In genomic region chr12:92030618-92031017, GRCh38 we compare ENCODE assay signal across 8 cellular contexts.
A peak's percentile ranks its signal among the peaks of the same experiment; 100 is the strongest.
DNase-seq lines count a peak whose midpoint lies in the region; ATAC-seq, FAIRE-seq and TF ChIP-seq lines count a peak whose summit lies in the region.

No MANE protein-coding gene starts in this region.

- no peaks in the 10 kb centered on the region for H3K9me1 ChIP-seq in endothelial cell of umbilical vein (replicated peaks; ENCODE audit: control insufficient read depth, extremely low read depth, insufficient read depth, low read length)

- FAIRE-seq in endothelial cell of umbilical vein (lab: Jason Lieb, UNC) (peak; percentile 42), small intestine (lab: Jason Lieb, UNC) (no peak)

- H3K9me3 ChIP-seq in endothelial cell of umbilical vein (replicated peaks; ENCODE audit: control insufficient read depth, insufficient read depth, low read length): no peaks in the 10 kb centered on the region
- no peaks in the 10 kb centered on the region for H3K9me3 ChIP-seq in small intestine (ENCODE audit: control insufficient read depth, low read depth)

- H3K9me3 Mint-ChIP-seq in Calu3 (ENCODE audit: low read depth, unreplicated experiment): peaks cover 6% of the 10 kb centered on the region

- H3K4me1 Mint-ChIP-seq in Calu3 (ENCODE audit: low read depth, unreplicated experiment): peaks cover 25% of the 10 kb centered on the region

- H3K27me3 ChIP-seq in endothelial cell of umbilical vein (ENCODE audit: control insufficient read depth in 2 of 2, insufficient read depth in 2 of 2, low read length in 2 of 2) (no peaks in the 10 kb centered on the region), small intestine (ENCODE audit: control insufficient read depth in 2 of 2, insufficient read depth in 2 of 2, low read length in 2 of 2) (no peaks in the 10 kb centered on the region)

- no peak overlapping the region for H3K4me3 Mint-ChIP-seq in Calu3 (ENCODE audit: low read depth, unreplicated experiment)

- 20 to 29% (median 23%) methylated on average over 3 of the region's 3 CpGs for WGBS in small intestine, 3 donors

- H3K36me3 ChIP-seq in endothelial cell of umbilical vein (ENCODE audit: control insufficient read depth in 2 of 2, extremely low read depth in 1 of 2, insufficient read depth in 2 of 2, low read length in 2 of 2) (no peaks in the 10 kb centered on the region), small intestine (ENCODE audit: control insufficient read depth in 2 of 2, insufficient read depth in 2 of 2, low read length in 2 of 2) (no peaks in the 10 kb centered on the region)

- H4K20me1 ChIP-seq in endothelial cell of umbilical vein (replicated peaks; ENCODE audit: control insufficient read depth, extremely low read depth, insufficient read depth, low read length): no peaks in the 10 kb centered on the region

- DNase-seq in activated CD4-positive, alpha-beta T cell treated with anti-CD3 and anti-CD28 coated beads for 1 hour: peak; percentile 24
- DNase-seq in endothelial cell of umbilical vein (ENCODE audit: low read depth, low spot score): peak; percentile 40
- peak; percentile 77 for DNase-seq in small intestine
- DNase-seq in NK-92 treated with Interleukin-12 subunit alpha and Interleukin-12 subunit beta, amount 100 ng/mL, for 24 hours (lab: John Stamatoyannopoulos, UW): no peak
- no peak for DNase-seq in Calu3
- DNase-seq in NCI-H1417 treated with DMSO at 0.1 percent for 48 hours (lab: John Stamatoyannopoulos, UW): no peak

- POLR2A ChIA-PET in endothelial cell of umbilical vein (lab: Charles Lee): interaction anchor here (1.2 kb wide), 1 partner anchor 116 kb away, joined by 3 read pairs; no protein-coding TSS in a partner anchor

- no peak overlapping the region for H3K27ac Mint-ChIP-seq in Calu3 (ENCODE audit: unreplicated experiment)

- dilution Hi-C loops in endothelial cell of umbilical vein (cut with MboI; ENCODE audit: extremely low pct_ligation_motif_present, low sequenced_read_pairs): no loop called here

- BruUV-seq in endothelial cell of umbilical vein (replicated peaks; lab: Mats Ljungman, UMichigan) (no TSS peak), Calu3 (replicated peaks; lab: Mats Ljungman, UMichigan) (no TSS peak)

- peaks cover 14% of the 10 kb centered on the region for H3K4me1 ChIP-seq in endothelial cell of umbilical vein (ENCODE audit: control insufficient read depth, extremely low read depth, insufficient read depth, low read length)
- peaks cover 2 to 6% of the 10 kb centered on the region in 2 donors for H3K4me1 ChIP-seq in small intestine (ENCODE audit: control insufficient read depth in 2 of 2, insufficient read depth in 1 of 2, low read depth in 1 of 2, low read length in 1 of 2)

- H3K4me2 ChIP-seq in endothelial cell of umbilical vein (ENCODE audit: insufficient read depth, low read length): no peak overlapping the region

- no peak overlapping the region for H3K9ac ChIP-seq in endothelial cell of umbilical vein (replicated peaks; ENCODE audit: extremely low read depth, insufficient read depth, low read length)

- no peak for TF ChIP-seq CTCF in endothelial cell of umbilical vein (IDR thresholded peaks at IDR 0.05; ENCODE audit: extremely low read depth in 1 of 2, insufficient read depth in 1 of 2, low read depth in 1 of 2, low read length in 2 of 2)
- TF ChIP-seq CTCF in Calu3 (IDR thresholded peaks at IDR 0.05; ENCODE audit: unreplicated experiment): no peak

- no peak for TF ChIP-seq POLR2A in endothelial cell of umbilical vein (IDR thresholded peaks at IDR 0.05; ENCODE audit: low read depth, low read length)

- no peaks in the 10 kb centered on the region for H3K36me3 Mint-ChIP-seq in Calu3 (ENCODE audit: insufficient read depth, unreplicated experiment)

- no peaks in the 10 kb centered on the region for H3K27me3 Mint-ChIP-seq in Calu3 (ENCODE audit: unreplicated experiment)

- H3K79me2 ChIP-seq in endothelial cell of umbilical vein (ENCODE audit: control insufficient read depth, insufficient read depth, low read length): no peaks in the 10 kb centered on the region

- no peak overlapping the region for H3K4me3 ChIP-seq in endothelial cell of umbilical vein (replicated peaks in 1 of 3; ENCODE audit: insufficient read depth in 1 of 3, low read depth in 1 of 3, low read length in 3 of 3)
- H3K4me3 ChIP-seq in small intestine (ENCODE audit: low read depth in 1 of 2, low read length in 2 of 2): no peak overlapping the region

- intact Hi-C loops in endothelial cell of umbilical vein (cut with micrococcal nuclease): no loop called here
- intact Hi-C loops in Calu3 (cut with micrococcal nuclease; ENCODE audit: unreplicated experiment): no loop called here

- ATAC-seq in GM18873 (IDR thresholded peaks at IDR 0.05; ENCODE audit: low FRiP score, unreplicated experiment) (peak; percentile 58), HG02981 (IDR thresholded peaks at IDR 0.05; ENCODE audit: unreplicated experiment) (peak; percentile 61)

- no peak overlapping the region for H2AFZ ChIP-seq in endothelial cell of umbilical vein (ENCODE audit: low read depth, low read length)

- CTCF ChIA-PET in endothelial cell of umbilical vein (lab: Charles Lee) (interaction anchor here (0.8 to 3.4 kb wide), 10 partner anchors 10 to 649 kb away, joined by 3 to 11 read pairs (median 6); no protein-coding TSS in a partner anchor), Calu3 (lab: Charles Lee) (no interaction called here)

- H3K27ac ChIP-seq in endothelial cell of umbilical vein (ENCODE audit: insufficient read depth, low read depth, low read length) (no peak overlapping the region), small intestine (ENCODE audit: low read depth in 1 of 2, low read length in 1 of 2) (peak overlapping the region; percentile 39 to 69)

TF ChIP-seq in endothelial cell of umbilical vein, 7 proteins besides CTCF, POLR2A, EP300 and RAD21:
- TF ChIP-seq GATA2 (IDR thresholded peaks at IDR 0.05; ENCODE audit: insufficient read depth, insufficient read length, low read depth, low read length) (peak; percentile 27), MYC (IDR thresholded peaks at IDR 0.05; ENCODE audit: low read depth, low read length) (no peak), EZH2 (IDR thresholded peaks at IDR 0.05; ENCODE audit: borderline replicate concordance, low read depth, low read length, severe bottlenecking) (no peak), POLR2AphosphoS5 (IDR thresholded peaks at IDR 0.05; ENCODE audit: insufficient read depth, low read depth, low read length) (no peak)
- TF ChIP-seq, protein P1, sequence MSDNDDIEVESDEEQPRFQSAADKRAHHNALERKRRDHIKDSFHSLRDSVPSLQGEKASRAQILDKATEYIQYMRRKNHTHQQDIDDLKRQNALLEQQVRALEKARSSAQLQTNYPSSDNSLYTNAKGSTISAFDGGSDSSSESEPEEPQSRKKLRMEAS (IDR thresholded peaks at IDR 0.05; ENCODE audit: insufficient read depth, insufficient read length): no peak

Comparison
In these comparisons a context has a peak if more than half of its experiments do, and no peak if none do; other contexts are left out.
1. DNase-seq: peak in activated CD4-positive, alpha-beta T cell treated with anti-CD3 and anti-CD28 coated beads for 1 hour (single experiment), endothelial cell of umbilical vein (single experiment) and small intestine (single experiment); none in NK-92 treated with Interleukin-12 subunit alpha and Interleukin-12 subunit beta, amount 100 ng/mL, for 24 hours (single experiment), Calu3 (single experiment) and NCI-H1417 treated with DMSO at 0.1 percent for 48 hours (single experiment).